ENCODE assay signal across 9 cellular contexts in genomic region chr16:31107465-31107867, GRCh38. TPM values are rescaled to one million over a fixed set of nuclear protein-coding genes. Genes with fewer than 3 reads are reported as not detected.
A peak's percentile ranks its signal among the peaks of the same experiment; 100 is the strongest.
DNase-seq lines count a peak whose midpoint lies in the region; ATAC-seq and TF ChIP-seq lines count a peak whose summit lies in the region.
"Had no signal": no experiment of that assay in that cellular context is flagged by ENCODE, and none has a peak within 500 bp of the region (broad histone marks: within the 10 kb centered on the region; RNA-seq: fewer than 3 reads in every experiment).

No MANE protein-coding gene starts in this region.

- 94 to 95% (median 94%) methylated on average over 6 of the region's 6 CpGs for WGBS in psoas muscle, 3 donors
- 94% methylated on average over 6 of the region's 6 CpGs for WGBS in prostate gland
- 88 to 94% (median 89%) methylated on average over 6 of the region's 6 CpGs for WGBS in stomach, 5 donors

- peak; percentile 77 for DNase-seq in activated CD4-positive, alpha-beta T cell treated with anti-CD3 and anti-CD28 coated beads, Interleukin-2, amount 10 ng/mL, durations not matched to agents 24 days and 14 days
- no peak for DNase-seq in activated CD4-positive, alpha-beta T cell treated with anti-CD3 and anti-CD28 coated beads for 1 hour
- DNase-seq in activated CD8-positive, alpha-beta T cell treated with anti-CD3 and anti-CD28 coated beads, Interleukin-2, amount 10 ng/mL, durations not matched to agents 7 days and 5 days: no peak
- DNase-seq in psoas muscle (no peak), prostate gland (ENCODE audit: low spot score) (no peak), stomach (no peak)
- DNase-seq in activated effector memory CD4-positive, alpha-beta T cell treated with Interleukin-2 at 50 U/mL for 16 hours: no peak

- no peaks in the 10 kb centered on the region for H3K27me3 ChIP-seq in psoas muscle (ENCODE audit: insufficient read depth in 3 of 3, low read length in 2 of 3)
- H3K27me3 ChIP-seq in prostate gland (replicated peaks; ENCODE audit: insufficient read depth): no peaks in the 10 kb centered on the region
- no peaks in the 10 kb centered on the region for H3K27me3 ChIP-seq in stomach

- H3K4me3 ChIP-seq in psoas muscle: no peak overlapping the region
- no peak overlapping the region for H3K4me3 ChIP-seq in prostate gland
- H3K4me3 ChIP-seq in stomach: no peak overlapping the region

- H3K9me3 ChIP-seq in psoas muscle: no peaks in the 10 kb centered on the region
- H3K9me3 ChIP-seq in prostate gland: no peaks in the 10 kb centered on the region
- H3K9me3 ChIP-seq in stomach: no peaks in the 10 kb centered on the region

- POLR2A ChIA-PET in activated CD8-positive, alpha-beta T cell treated with anti-CD3 and anti-CD28 coated beads, Interleukin-2, amount 10 ng/mL, durations not matched to agents 7 days and 5 days (lab: Charles Lee): interaction anchor here (0.6 to 1.4 kb wide), 2 partner anchors 10 to 1201 kb away, joined by 3 to 4 read pairs; partner anchors contain the start of gene KAT8

- H3K4me1 ChIP-seq in psoas muscle (peaks cover 24% of the 10 kb centered on the region), prostate gland (replicated peaks) (peaks cover 7% of the 10 kb centered on the region), stomach (peaks cover 21 to 45% (median 35%) of the 10 kb centered on the region in 4 donors)

- no peak for TF ChIP-seq CTCF in psoas muscle (IDR thresholded peaks at IDR 0.05)
- TF ChIP-seq CTCF in prostate gland (IDR thresholded peaks at IDR 0.05): no peak
- no peak for TF ChIP-seq CTCF in stomach (IDR thresholded peaks at IDR 0.05)

- no peaks in the 10 kb centered on the region for H3K9me3 Mint-ChIP-seq in activated CD4-positive, alpha-beta T cell treated with anti-CD3 and anti-CD28 coated beads, Interleukin-2, amount 10 ng/mL, durations not matched to agents 24 days and 14 days
- no peaks in the 10 kb centered on the region for H3K9me3 Mint-ChIP-seq in activated CD8-positive, alpha-beta T cell treated with anti-CD3 and anti-CD28 coated beads, Interleukin-2, amount 10 ng/mL, durations not matched to agents 7 days and 5 days (ENCODE audit: insufficient read depth)

- no peak for TF ChIP-seq EP300 in stomach (IDR thresholded peaks at IDR 0.05)

- ATAC-seq in HG02943 (IDR thresholded peaks at IDR 0.05; ENCODE audit: low read depth, unreplicated experiment) (peak; percentile 47), psoas muscle (no peak)
- ATAC-seq in activated CD8-positive, alpha-beta T cell treated with anti-CD3 and anti-CD28 coated beads, Interleukin-2, amount 10 ng/mL, durations not matched to agents 7 days and 5 days: peak; percentile 2

- peak overlapping the region; percentile 95 for H3K27ac Mint-ChIP-seq in activated CD4-positive, alpha-beta T cell treated with anti-CD3 and anti-CD28 coated beads, Interleukin-2, amount 10 ng/mL, durations not matched to agents 24 days and 14 days
- H3K27ac Mint-ChIP-seq in activated CD8-positive, alpha-beta T cell treated with anti-CD3 and anti-CD28 coated beads, Interleukin-2, amount 10 ng/mL, durations not matched to agents 7 days and 5 days: peak overlapping the region; percentile 86

- H3K27ac ChIP-seq in psoas muscle (peak overlapping the region; percentile 90), prostate gland (no peak overlapping the region), stomach (peak overlapping the region in 2 of 5 donors; percentile 94 to 95)

- intact Hi-C loops in activated CD4-positive, alpha-beta T cell treated with anti-CD3 and anti-CD28 coated beads, Interleukin-2, amount 10 ng/mL, durations not matched to agents 24 days and 14 days (cut with micrococcal nuclease): loop anchor here (5.0 to 10.0 kb wide), 3 partner anchors 35 to 347 kb away; partner anchors contain the start of genes ARMC5, ZNF646 and ZNF668
- intact Hi-C loops in psoas muscle (cut with DNase I): loop anchor here (5.0 kb wide), 2 partner anchors 35 to 345 kb away; no protein-coding TSS in a partner anchor
- intact Hi-C loops in prostate gland (cut with DNase I): loop anchor here (5.0 kb wide), 1 partner anchor 35 kb away; no protein-coding TSS in a partner anchor
- intact Hi-C loops in stomach (cut with DNase I; ENCODE audit: low total_unique reads): no loop called here

- peaks cover 21% of the 10 kb centered on the region for H3K4me1 Mint-ChIP-seq in activated CD4-positive, alpha-beta T cell treated with anti-CD3 and anti-CD28 coated beads, Interleukin-2, amount 10 ng/mL, durations not matched to agents 24 days and 14 days
- peaks cover 29% of the 10 kb centered on the region for H3K4me1 Mint-ChIP-seq in activated CD8-positive, alpha-beta T cell treated with anti-CD3 and anti-CD28 coated beads, Interleukin-2, amount 10 ng/mL, durations not matched to agents 7 days and 5 days (ENCODE audit: low read depth)

- H3K27me3 Mint-ChIP-seq in activated CD4-positive, alpha-beta T cell treated with anti-CD3 and anti-CD28 coated beads, Interleukin-2, amount 10 ng/mL, durations not matched to agents 24 days and 14 days: no peaks in the 10 kb centered on the region
- no peaks in the 10 kb centered on the region for H3K27me3 Mint-ChIP-seq in activated CD8-positive, alpha-beta T cell treated with anti-CD3 and anti-CD28 coated beads, Interleukin-2, amount 10 ng/mL, durations not matched to agents 7 days and 5 days (ENCODE audit: low read depth)

- H3K36me3 ChIP-seq in psoas muscle (ENCODE audit: insufficient read depth in 1 of 2, low read depth in 1 of 2) (peaks cover under 1 to 27% of the 10 kb centered on the region in 2 donors), prostate gland (peaks cover 0 to 8% of the 10 kb centered on the region in 2 donors), stomach (peaks cover 29 to 33% (median 32%) of the 10 kb centered on the region in 4 donors)

- peak overlapping the region; percentile 92 for H3K4me3 Mint-ChIP-seq in activated CD4-positive, alpha-beta T cell treated with anti-CD3 and anti-CD28 coated beads, Interleukin-2, amount 10 ng/mL, durations not matched to agents 24 days and 14 days
- H3K4me3 Mint-ChIP-seq in activated CD8-positive, alpha-beta T cell treated with anti-CD3 and anti-CD28 coated beads, Interleukin-2, amount 10 ng/mL, durations not matched to agents 7 days and 5 days: peak overlapping the region; percentile 80

- CTCF ChIA-PET in activated CD8-positive, alpha-beta T cell treated with anti-CD3 and anti-CD28 coated beads, Interleukin-2, amount 10 ng/mL, durations not matched to agents 7 days and 5 days (lab: Charles Lee): interaction anchor here (1.5 to 2.3 kb wide), 3 partner anchors 34 to 157 kb away, joined by 4 to 9 read pairs (median 5); partner anchors contain the start of genes ZNF646 and ZNF668

- no peak for TF ChIP-seq POLR2A in prostate gland (IDR thresholded peaks at IDR 0.05)
- TF ChIP-seq POLR2A in stomach (IDR thresholded peaks at IDR 0.05): no peak

- peaks cover 23% of the 10 kb centered on the region for H3K36me3 Mint-ChIP-seq in activated CD4-positive, alpha-beta T cell treated with anti-CD3 and anti-CD28 coated beads, Interleukin-2, amount 10 ng/mL, durations not matched to agents 24 days and 14 days (ENCODE audit: low read depth)
- H3K36me3 Mint-ChIP-seq in activated CD8-positive, alpha-beta T cell treated with anti-CD3 and anti-CD28 coated beads, Interleukin-2, amount 10 ng/mL, durations not matched to agents 7 days and 5 days (ENCODE audit: low read depth): peaks cover 27% of the 10 kb centered on the region

RNA-seq across cellular contexts. Expression of gene BCKDK, which starts 0.7 kb away (rescaled TPM):
- total RNA-seq in activated CD4-positive, alpha-beta T cell treated with anti-CD3 and anti-CD28 coated beads, Interleukin-2, amount 10 ng/mL, durations not matched to agents 24 days and 14 days: 44.3 and 44.9 TPM in 2 replicates
- 10 to 100 TPM; 38.9 TPM for total RNA-seq in activated CD8-positive, alpha-beta T cell treated with anti-CD3 and anti-CD28 coated beads, Interleukin-2, amount 10 ng/mL, durations not matched to agents 7 days and 5 days
- total RNA-seq in psoas muscle (10 to 100 TPM; 36.7 to 72.8 (median 55.4) TPM), prostate gland (10 to 100 TPM; 78.5 to 80.6 TPM), stomach (100 to 1,000 TPM in 1 of 5 donors, 10 to 100 TPM in 4; 11.0 to 197 (median 58.3) TPM)
- polyA plus RNA-seq in psoas muscle (10 to 100 TPM; 46.6 to 58.6 (median 47.3) TPM), stomach (10 to 100 TPM; 27.4 to 40.9 (median 34.0) TPM)

RNA-seq across cellular contexts. Expression of gene KAT8, which starts 10.0 kb away (rescaled TPM):
- 56.9 and 63.3 TPM in 2 replicates for total RNA-seq in activated CD4-positive, alpha-beta T cell treated with anti-CD3 and anti-CD28 coated beads, Interleukin-2, amount 10 ng/mL, durations not matched to agents 24 days and 14 days
- total RNA-seq in activated CD8-positive, alpha-beta T cell treated with anti-CD3 and anti-CD28 coated beads, Interleukin-2, amount 10 ng/mL, durations not matched to agents 7 days and 5 days: 10 to 100 TPM; 58.6 to 63.8 TPM
- 10 to 100 TPM; 39.9 to 75.4 (median 61.2) TPM for total RNA-seq in psoas muscle
- polyA plus RNA-seq in psoas muscle: 10 to 100 TPM; 36.1 to 56.7 (median 51.2) TPM
- 100 to 1,000 TPM in 1 of 2 donors, 10 to 100 TPM in 1; 92.6 to 115 TPM for total RNA-seq in prostate gland
- total RNA-seq in stomach: 100 to 1,000 TPM in 1 of 5 donors, 10 to 100 TPM in 4; 38.8 to 114 (median 64.9) TPM
- 10 to 100 TPM; 45.0 to 51.4 (median 45.8) TPM for polyA plus RNA-seq in stomach

RNA-seq across cellular contexts. Expression of gene VKORC1, which starts 12.9 kb away (rescaled TPM):
- total RNA-seq in activated CD4-positive, alpha-beta T cell treated with anti-CD3 and anti-CD28 coated beads, Interleukin-2, amount 10 ng/mL, durations not matched to agents 24 days and 14 days: 56.2 and 59.1 TPM in 2 replicates
- total RNA-seq in activated CD8-positive, alpha-beta T cell treated with anti-CD3 and anti-CD28 coated beads, Interleukin-2, amount 10 ng/mL, durations not matched to agents 7 days and 5 days: 10 to 100 TPM; 71.6 to 78.8 TPM
- total RNA-seq in psoas muscle: 10 to 100 TPM; 13.3 to 17.8 (median 16.5) TPM
- polyA plus RNA-seq in psoas muscle: 10 to 100 TPM; 28.6 to 57.0 (median 48.3) TPM
- total RNA-seq in prostate gland: 100 to 1,000 TPM; 106 to 175 TPM
- total RNA-seq in stomach: 100 to 1,000 TPM in 1 of 5 donors, 10 to 100 TPM in 4; 20.1 to 191 (median 35.0) TPM
- 10 to 100 TPM; 53.2 to 90.8 (median 62.9) TPM for polyA plus RNA-seq in stomach

RNA-seq across cellular contexts. Expression of gene PRSS53, which starts 18.7 kb away (rescaled TPM):
- total RNA-seq in activated CD4-positive, alpha-beta T cell treated with anti-CD3 and anti-CD28 coated beads, Interleukin-2, amount 10 ng/mL, durations not matched to agents 24 days and 14 days: 4.3 and 4.8 TPM in 2 replicates
- 1 to 10 TPM; 5.3 to 6.8 TPM for total RNA-seq in activated CD8-positive, alpha-beta T cell treated with anti-CD3 and anti-CD28 coated beads, Interleukin-2, amount 10 ng/mL, durations not matched to agents 7 days and 5 days
- under 1 TPM; 0.32 to 0.90 (median 0.48) TPM for total RNA-seq in psoas muscle
- under 1 TPM; 0.17 to 0.56 (median 0.31) TPM for polyA plus RNA-seq in psoas muscle
- 1 to 10 TPM; 2.5 TPM for total RNA-seq in prostate gland
- 1 to 10 TPM in 3 of 5 donors, under 1 TPM in 1, not detected in 1; 0.87 to 5.3 (median 1.9) TPM for total RNA-seq in stomach
- 1 to 10 TPM in 2 of 3 donors, under 1 TPM in 1; 0.46 to 1.3 (median 1.1) TPM for polyA plus RNA-seq in stomach

RNA-seq across cellular contexts. Expression of gene PRSS8, which starts 28.1 kb away (rescaled TPM):
- total RNA-seq in activated CD4-positive, alpha-beta T cell treated with anti-CD3 and anti-CD28 coated beads, Interleukin-2, amount 10 ng/mL, durations not matched to agents 24 days and 14 days: not detected in 2 replicates
- total RNA-seq in activated CD8-positive, alpha-beta T cell treated with anti-CD3 and anti-CD28 coated beads, Interleukin-2, amount 10 ng/mL, durations not matched to agents 7 days and 5 days: not detected
- total RNA-seq in psoas muscle (not detected), prostate gland (100 to 1,000 TPM in 1 of 2 donors, 10 to 100 TPM in 1; 29.9 to 118 TPM), stomach (100 to 1,000 TPM in 2 of 5 donors, 10 to 100 TPM in 2, 1 to 10 TPM in 1; 5.8 to 176 (median 70.5) TPM)
- polyA plus RNA-seq in psoas muscle (under 1 TPM in 2 of 3 donors, not detected in 1; 0.07 to 0.22 TPM), stomach (100 to 1,000 TPM in 2 of 3 donors, 10 to 100 TPM in 1; 39.3 to 151 (median 115) TPM)
- polyA plus RNA-seq: BJ had no signal

Comparison
In these comparisons a context has a peak if more than half of its experiments do, and no peak if none do; other contexts are left out.
1. ATAC-seq: peak in HG02943 (single experiment) and activated CD8-positive, alpha-beta T cell treated with anti-CD3 and anti-CD28 coated beads, Interleukin-2, amount 10 ng/mL, durations not matched to agents 7 days and 5 days (single experiment); none in psoas muscle (0 of 4).